In the genomic region with DNA sequence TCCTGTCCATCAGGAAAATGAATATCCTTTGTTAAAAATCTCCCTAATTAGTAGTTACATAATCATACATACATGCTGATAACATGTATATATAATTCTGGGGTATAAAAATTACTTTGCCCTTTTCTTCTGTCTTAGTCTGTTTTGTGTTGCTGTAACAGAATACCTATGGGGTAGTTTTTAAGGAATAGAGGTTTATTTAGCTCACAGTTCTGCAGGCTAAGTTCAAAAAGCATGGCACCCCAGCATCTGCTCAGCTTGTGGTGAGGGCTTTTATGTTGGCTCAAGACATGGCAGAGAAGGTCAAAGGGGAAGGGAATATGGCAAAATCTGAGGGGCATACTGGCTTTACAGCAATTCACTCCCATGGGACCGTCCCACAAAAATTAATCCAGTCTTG, we compare ENCODE assay signal across 2 cellular contexts.
TF ChIP-seq lines count a peak whose summit lies in the region.

No MANE protein-coding gene starts in this region.

TF ChIP-seq in HCT116, 20 proteins besides CTCF, POLR2A, EP300 and RAD21:
- TF ChIP-seq SRF (IDR thresholded peaks at IDR 0.05; ENCODE audit: low read depth), result no peak
- TF ChIP-seq YY1 (IDR thresholded peaks at IDR 0.05; ENCODE audit: extremely low read depth, insufficient replicate concordance, low read depth, low read length), result no peak
- TF ChIP-seq ZFX (IDR thresholded peaks at IDR 0.05), result no peak
- no peak for TF ChIP-seq EGR1 (IDR thresholded peaks at IDR 0.05; ENCODE audit: low read depth)
- no peak for TF ChIP-seq EZH2 (IDR thresholded peaks at IDR 0.05)
- TF ChIP-seq CBX3 (IDR thresholded peaks at IDR 0.05; ENCODE audit: low read depth), result no peak
- TF ChIP-seq, protein P1, sequence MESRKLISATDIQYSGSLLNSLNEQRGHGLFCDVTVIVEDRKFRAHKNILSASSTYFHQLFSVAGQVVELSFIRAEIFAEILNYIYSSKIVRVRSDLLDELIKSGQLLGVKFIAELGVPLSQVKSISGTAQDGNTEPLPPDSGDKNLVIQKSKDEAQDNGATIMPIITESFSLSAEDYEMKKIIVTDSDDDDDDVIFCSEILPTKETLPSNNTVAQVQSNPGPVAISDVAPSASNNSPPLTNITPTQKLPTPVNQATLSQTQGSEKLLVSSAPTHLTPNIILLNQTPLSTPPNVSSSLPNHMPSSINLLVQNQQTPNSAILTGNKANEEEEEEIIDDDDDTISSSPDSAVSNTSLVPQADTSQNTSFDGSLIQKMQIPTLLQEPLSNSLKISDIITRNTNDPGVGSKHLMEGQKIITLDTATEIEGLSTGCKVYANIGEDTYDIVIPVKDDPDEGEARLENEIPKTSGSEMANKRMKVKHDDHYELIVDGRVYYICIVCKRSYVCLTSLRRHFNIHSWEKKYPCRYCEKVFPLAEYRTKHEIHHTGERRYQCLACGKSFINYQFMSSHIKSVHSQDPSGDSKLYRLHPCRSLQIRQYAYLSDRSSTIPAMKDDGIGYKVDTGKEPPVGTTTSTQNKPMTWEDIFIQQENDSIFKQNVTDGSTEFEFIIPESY (IDR thresholded peaks at IDR 0.05; ENCODE audit: extremely low read depth, insufficient replicate concordance, low read length), result no peak
- TF ChIP-seq SIN3A (IDR thresholded peaks at IDR 0.05; ENCODE audit: low read depth), result no peak
- no peak for TF ChIP-seq EZH2phosphoT487 (IDR thresholded peaks at IDR 0.05; ENCODE audit: borderline replicate concordance)
- TF ChIP-seq ZNF274 (IDR thresholded peaks at IDR 0.05; ENCODE audit: low read depth, low read length), result no peak
- TF ChIP-seq JUND (IDR thresholded peaks at IDR 0.05), result no peak
- no peak for TF ChIP-seq ELF1 (IDR thresholded peaks at IDR 0.05; ENCODE audit: borderline replicate concordance, low read depth)
- TF ChIP-seq POLR2AphosphoS5 (IDR thresholded peaks at IDR 0.05; ENCODE audit: low read depth, low read length), result no peak
- TF ChIP-seq, protein P2, sequence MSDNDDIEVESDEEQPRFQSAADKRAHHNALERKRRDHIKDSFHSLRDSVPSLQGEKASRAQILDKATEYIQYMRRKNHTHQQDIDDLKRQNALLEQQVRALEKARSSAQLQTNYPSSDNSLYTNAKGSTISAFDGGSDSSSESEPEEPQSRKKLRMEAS (IDR thresholded peaks at IDR 0.05), result no peak
- no peak for TF ChIP-seq CEBPB (IDR thresholded peaks at IDR 0.05; ENCODE audit: low read depth)
- no peak for TF ChIP-seq SP1 (IDR thresholded peaks at IDR 0.05; ENCODE audit: low read depth)
- TF ChIP-seq TCF7L2 (IDR thresholded peaks at IDR 0.05; ENCODE audit: borderline replicate concordance, extremely low read depth, insufficient read depth, insufficient read length), result no peak
- TF ChIP-seq FOSL1 (IDR thresholded peaks at IDR 0.05; ENCODE audit: low read depth), result no peak

TF ChIP-seq in K562, 482 proteins besides CTCF, POLR2A, EP300 and RAD21:
- peak; percentile 97 for TF ChIP-seq ZNF766 (CRISPR knock-in tag; conservative IDR thresholded peaks at IDR 0.05)
- TF ChIP-seq, protein P3, sequence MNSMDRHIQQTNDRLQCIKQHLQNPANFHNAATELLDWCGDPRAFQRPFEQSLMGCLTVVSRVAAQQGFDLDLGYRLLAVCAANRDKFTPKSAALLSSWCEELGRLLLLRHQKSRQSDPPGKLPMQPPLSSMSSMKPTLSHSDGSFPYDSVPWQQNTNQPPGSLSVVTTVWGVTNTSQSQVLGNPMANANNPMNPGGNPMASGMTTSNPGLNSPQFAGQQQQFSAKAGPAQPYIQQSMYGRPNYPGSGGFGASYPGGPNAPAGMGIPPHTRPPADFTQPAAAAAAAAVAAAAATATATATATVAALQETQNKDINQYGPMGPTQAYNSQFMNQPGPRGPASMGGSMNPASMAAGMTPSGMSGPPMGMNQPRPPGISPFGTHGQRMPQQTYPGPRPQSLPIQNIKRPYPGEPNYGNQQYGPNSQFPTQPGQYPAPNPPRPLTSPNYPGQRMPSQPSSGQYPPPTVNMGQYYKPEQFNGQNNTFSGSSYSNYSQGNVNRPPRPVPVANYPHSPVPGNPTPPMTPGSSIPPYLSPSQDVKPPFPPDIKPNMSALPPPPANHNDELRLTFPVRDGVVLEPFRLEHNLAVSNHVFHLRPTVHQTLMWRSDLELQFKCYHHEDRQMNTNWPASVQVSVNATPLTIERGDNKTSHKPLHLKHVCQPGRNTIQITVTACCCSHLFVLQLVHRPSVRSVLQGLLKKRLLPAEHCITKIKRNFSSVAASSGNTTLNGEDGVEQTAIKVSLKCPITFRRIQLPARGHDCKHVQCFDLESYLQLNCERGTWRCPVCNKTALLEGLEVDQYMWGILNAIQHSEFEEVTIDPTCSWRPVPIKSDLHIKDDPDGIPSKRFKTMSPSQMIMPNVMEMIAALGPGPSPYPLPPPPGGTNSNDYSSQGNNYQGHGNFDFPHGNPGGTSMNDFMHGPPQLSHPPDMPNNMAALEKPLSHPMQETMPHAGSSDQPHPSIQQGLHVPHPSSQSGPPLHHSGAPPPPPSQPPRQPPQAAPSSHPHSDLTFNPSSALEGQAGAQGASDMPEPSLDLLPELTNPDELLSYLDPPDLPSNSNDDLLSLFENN (IDR thresholded peaks at IDR 0.05; ENCODE audit: low read depth in 2 of 2, low read length in 2 of 2), result no peak
